ENCODE assay signal across 28 cellular contexts in the genomic region with DNA sequence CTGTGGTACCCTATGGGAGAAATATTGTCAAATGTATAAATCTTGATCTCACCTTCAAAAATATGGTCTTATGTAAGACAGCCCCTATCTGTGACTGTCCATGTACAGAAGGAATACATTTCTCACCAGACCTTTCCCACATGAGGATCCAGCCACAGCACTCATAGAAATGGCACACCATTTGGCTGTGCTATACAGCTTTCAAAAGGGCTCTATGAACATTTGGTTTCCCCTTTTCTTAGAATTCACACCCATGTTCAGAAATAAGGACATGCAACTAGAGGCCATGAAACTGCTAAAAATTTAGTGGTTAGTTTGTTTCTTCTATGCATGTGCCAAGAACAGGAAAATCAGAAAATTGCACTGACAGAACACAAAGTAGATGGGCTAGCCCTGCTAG.
A peak's percentile ranks its signal among the peaks of the same experiment; 100 is the strongest.
DNase-seq lines count a peak whose midpoint lies in the region; ATAC-seq and TF ChIP-seq lines count a peak whose summit lies in the region.
"Had no signal": no experiment of that assay in that cellular context is flagged by ENCODE, and none has a peak within 500 bp of the region (broad histone marks: within the 10 kb centered on the region; RNA-seq: fewer than 3 reads in every experiment).

No MANE protein-coding gene starts in this region.

- peak overlapping the region; percentile 16 for H3K27ac ChIP-seq in ACC112 (ENCODE audit: low read depth, low read length)
- H3K27ac ChIP-seq in CD4-positive, alpha-beta memory T cell (ENCODE audit: low read depth, low read length), result no peak overlapping the region
- no peak overlapping the region for H3K27ac ChIP-seq in PC-3 (ENCODE audit: low read length)
- H3K27ac ChIP-seq: adrenal gland, body of pancreas, left ventricle myocardium inferior, right atrium auricular region, SJSA1, tibial artery had no signal

- H3K4me1 Mint-ChIP-seq in CD4-positive, alpha-beta memory T cell, result peaks cover 46 to 75% (median 60%) of the 10 kb centered on the region in 4 donors
- H3K4me1 Mint-ChIP-seq in activated T-helper 2 cell treated with anti-CD3 and anti-CD28 coated beads, Interferon-gamma antibody, Interleukin-2, Interleukin-4, amounts not matched to agents 10 μg/mL and 5 μg/mL and 100 μg/mL, durations not matched to agents 14 hours and 24 hours and 36 hours (ENCODE audit: low read depth), result peaks cover 55% of the 10 kb centered on the region

- H3F3A ChIP-seq in PC-3 (ENCODE audit: low read length, unreplicated experiment), result no peaks in the 10 kb centered on the region

- H3K27me3 ChIP-seq in ACC112 (ENCODE audit: insufficient read depth, low read length), result no peaks in the 10 kb centered on the region
- H3K27me3 ChIP-seq in CD4-positive, alpha-beta memory T cell (ENCODE audit: insufficient read depth, low read length), result no peaks in the 10 kb centered on the region
- no peaks in the 10 kb centered on the region for H3K27me3 ChIP-seq in PC-3 (ENCODE audit: low read length)
- H3K27me3 ChIP-seq: adrenal gland, body of pancreas, right atrium auricular region, SJSA1, tibial artery had no signal

- no peak for ATAC-seq in Right ventricle myocardium inferior
- ATAC-seq in PC-3, result no peak
- ATAC-seq: body of pancreas had no signal

- no peaks in the 10 kb centered on the region for H3K9me3 ChIP-seq in CD4-positive, alpha-beta memory T cell (ENCODE audit: control insufficient read depth in 1 of 2, low read length in 2 of 2)
- H3K9me3 ChIP-seq in PC-3 (ENCODE audit: low read length), result no peaks in the 10 kb centered on the region
- H3K9me3 ChIP-seq: adrenal gland, body of pancreas, HAP-1, left ventricle myocardium inferior, right atrium auricular region, SJSA1, tibial artery had no signal

- H3K79me2 ChIP-seq in ACC112 (ENCODE audit: control insufficient read depth, insufficient read depth, low read length, unreplicated experiment) (peaks cover 22% of the 10 kb centered on the region), PC-3 (ENCODE audit: low read length) (no peaks in the 10 kb centered on the region)

- no peaks in the 10 kb centered on the region for H3K27me3 Mint-ChIP-seq in CD4-positive, alpha-beta memory T cell
- no peaks in the 10 kb centered on the region for H3K27me3 Mint-ChIP-seq in activated T-helper 2 cell treated with anti-CD3 and anti-CD28 coated beads, Interferon-gamma antibody, Interleukin-2, Interleukin-4, amounts not matched to agents 10 μg/mL and 5 μg/mL and 100 μg/mL, durations not matched to agents 14 hours and 24 hours and 36 hours (ENCODE audit: low read depth)
- H3K27me3 Mint-ChIP-seq: activated B cell treated with CpG ODN at 0.5 μM for 24 hours; central memory CD8-positive, alpha-beta T cell had no signal

- CTCF ChIA-PET in CD4-positive, alpha-beta memory T cell (lab: Charles Lee; ENCODE audit: partially characterized antibody), result no interaction called here
- CTCF ChIA-PET in PC-3 (lab: Charles Lee), result no interaction called here

- peak overlapping the region in 5 of 8 donors; percentile 1 to 70 (median 30) for H3K4me3 Mint-ChIP-seq in CD4-positive, alpha-beta memory T cell
- no peak overlapping the region for H3K4me3 Mint-ChIP-seq in activated T-helper 2 cell treated with anti-CD3 and anti-CD28 coated beads, Interferon-gamma antibody, Interleukin-2, Interleukin-4, amounts not matched to agents 10 μg/mL and 5 μg/mL and 100 μg/mL, durations not matched to agents 14 hours and 24 hours and 36 hours (ENCODE audit: low read depth)
- H3K4me3 Mint-ChIP-seq: activated B cell treated with CpG ODN at 0.5 μM for 24 hours; central memory CD8-positive, alpha-beta T cell had no signal

- BruUV-seq in PC-3 (replicated peaks; lab: Mats Ljungman, UMichigan), result no TSS peak

- no peak overlapping the region for H3K9ac ChIP-seq in PC-3 (ENCODE audit: low read length)

- H3K4me3 ChIP-seq in ACC112 (ENCODE audit: low read depth, low read length) (no peak overlapping the region), PC-3 (ENCODE audit: low read length) (no peak overlapping the region)
- no peak overlapping the region for H3K4me3 ChIP-seq in CD4-positive, alpha-beta memory T cell (ENCODE audit: low read length in 2 of 2)
- H3K4me3 ChIP-seq: adrenal gland, body of pancreas, HAP-1, left ventricle myocardium inferior, right atrium auricular region, SJSA1, tibial artery had no signal

- no peak overlapping the region for H3K4me2 ChIP-seq in PC-3 (ENCODE audit: low read length)

- intact Hi-C loops in CD4-positive, alpha-beta memory T cell (cut with micrococcal nuclease), result no loop called here
- intact Hi-C loops in activated T-helper 2 cell treated with anti-CD3 and anti-CD28 coated beads, Interferon-gamma antibody, Interleukin-2, Interleukin-4, amounts not matched to agents 10 μg/mL and 5 μg/mL and 100 μg/mL, durations not matched to agents 14 hours and 24 hours and 36 hours (cut with micrococcal nuclease), result no loop called here
- intact Hi-C loops in Right ventricle myocardium inferior (cut with DNase I), result no loop called here
- intact Hi-C loops in PC-3 (cut with micrococcal nuclease), result no loop called here

- H2AFZ ChIP-seq in ACC112 (ENCODE audit: low read length, unreplicated experiment) (no peak overlapping the region), PC-3 (ENCODE audit: low read length) (no peak overlapping the region)

- H3K27ac Mint-ChIP-seq in CD4-positive, alpha-beta memory T cell, result peak overlapping the region; percentile 1 to 86 (median 15)
- peak overlapping the region; percentile 46 for H3K27ac Mint-ChIP-seq in activated T-helper 2 cell treated with anti-CD3 and anti-CD28 coated beads, Interferon-gamma antibody, Interleukin-2, Interleukin-4, amounts not matched to agents 10 μg/mL and 5 μg/mL and 100 μg/mL, durations not matched to agents 14 hours and 24 hours and 36 hours
- H3K27ac Mint-ChIP-seq: activated B cell treated with CpG ODN at 0.5 μM for 24 hours had no signal

- H4K20me1 ChIP-seq in PC-3 (ENCODE audit: low read length), result no peaks in the 10 kb centered on the region

- H3K36me3 Mint-ChIP-seq in CD4-positive, alpha-beta memory T cell, result peaks cover 43 to 49% of the 10 kb centered on the region in 2 donors
- peaks cover 56% of the 10 kb centered on the region for H3K36me3 Mint-ChIP-seq in activated T-helper 2 cell treated with anti-CD3 and anti-CD28 coated beads, Interferon-gamma antibody, Interleukin-2, Interleukin-4, amounts not matched to agents 10 μg/mL and 5 μg/mL and 100 μg/mL, durations not matched to agents 14 hours and 24 hours and 36 hours (ENCODE audit: low read depth)

- H3K9me3 Mint-ChIP-seq in CD4-positive, alpha-beta memory T cell, result peaks cover 0 to 6% (median 0%) of the 10 kb centered on the region in 8 donors
- H3K9me3 Mint-ChIP-seq in activated T-helper 2 cell treated with anti-CD3 and anti-CD28 coated beads, Interferon-gamma antibody, Interleukin-2, Interleukin-4, amounts not matched to agents 10 μg/mL and 5 μg/mL and 100 μg/mL, durations not matched to agents 14 hours and 24 hours and 36 hours, result peaks cover 28% of the 10 kb centered on the region
- H3K9me3 Mint-ChIP-seq: activated B cell treated with CpG ODN at 0.5 μM for 24 hours; central memory CD8-positive, alpha-beta T cell had no signal

- no peak for DNase-seq in CD4-positive, alpha-beta memory T cell
- peak; percentile 71 for DNase-seq in OCI-M1 (lab: John Stamatoyannopoulos, UW)
- no peak for DNase-seq in activated T-helper 2 cell treated with anti-CD3 and anti-CD28 coated beads, Interferon-gamma antibody, Interleukin-2, Interleukin-4, amounts not matched to agents 10 μg/mL and 5 μg/mL and 100 μg/mL, durations not matched to agents 14 hours and 24 hours and 36 hours (ENCODE audit: low spot score)
- no peak for DNase-seq in Right ventricle myocardium inferior (ENCODE audit: missing footprints)
- no peak for DNase-seq in PC-3
- DNase-seq in T-helper 9 cell, result no peak
- DNase-seq: activated B cell treated with CpG ODN at 0.5 μM for 24 hours; activated gamma-delta T cell; activated T-cell treated with anti-CD3 and anti-CD28 coated beads for 4 hours; adrenal gland; body of pancreas; COR-L47; DMS53; erythroblast; glutamatergic neuron; KG1; left ventricle myocardium inferior; mesendoderm; NCI-H82; posterior cingulate gyrus; RPMI8226; stimulated activated CD4-positive, alpha-beta T cell treated with anti-CD3 and anti-CD28 coated beads, Interleukin-1b, Interleukin-23, amount 100 ng/mL, for 48 hours; tibial artery had no signal

- H3K9me2 ChIP-seq in PC-3 (replicated peaks; ENCODE audit: low read length), result no peaks in the 10 kb centered on the region

- TF ChIP-seq CTCF in PC-3 (conservative IDR thresholded peaks at IDR 0.05; ENCODE audit: low read depth, low read length), result no peak

- POLR2A ChIA-PET in CD4-positive, alpha-beta memory T cell (lab: Charles Lee; ENCODE audit: partially characterized antibody), result no interaction called here
- POLR2A ChIA-PET in PC-3 (lab: Charles Lee; ENCODE audit: unreplicated experiment), result no interaction called here

- peaks cover 31% of the 10 kb centered on the region for H3K36me3 ChIP-seq in ACC112 (ENCODE audit: insufficient read depth, low read length)
- H3K36me3 ChIP-seq in CD4-positive, alpha-beta memory T cell (ENCODE audit: insufficient read depth, low read length), result no peaks in the 10 kb centered on the region
- peaks cover 23% of the 10 kb centered on the region for H3K36me3 ChIP-seq in PC-3 (ENCODE audit: low read depth, low read length)
- H3K36me3 ChIP-seq: HAP-1 had no signal

- H3K4me1 ChIP-seq in ACC112 (ENCODE audit: control insufficient read depth, insufficient read depth, low read length, unreplicated experiment) (peaks cover 48% of the 10 kb centered on the region), PC-3 (ENCODE audit: insufficient read depth, low read length) (peaks cover 38% of the 10 kb centered on the region)
- H3K4me1 ChIP-seq in CD4-positive, alpha-beta memory T cell (ENCODE audit: insufficient read depth, low read length), result peaks cover 67% of the 10 kb centered on the region
- H3K4me1 ChIP-seq: body of pancreas had no signal
